ENCODE assay signal across 10 cellular contexts in the genomic region with DNA sequence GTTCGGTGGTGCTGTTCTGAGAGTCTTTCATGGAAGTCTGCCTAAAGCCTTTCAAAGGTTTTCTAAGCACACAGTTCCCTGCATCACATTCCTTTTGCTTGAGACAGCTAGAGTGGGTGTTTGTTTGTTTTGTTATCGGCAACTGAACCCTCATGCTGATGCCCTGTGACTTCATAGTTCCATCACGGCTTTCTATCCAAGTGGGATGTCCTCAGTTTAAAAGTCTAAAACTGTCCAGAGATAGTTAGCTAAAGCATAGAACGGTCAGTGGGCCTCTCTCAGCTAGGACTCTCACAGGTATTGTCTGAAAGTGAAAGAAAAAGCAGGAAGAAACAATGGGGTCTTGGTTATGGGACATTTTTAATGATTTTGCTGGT.
DNase-seq lines count a peak whose midpoint lies in the region; ATAC-seq and TF ChIP-seq lines count a peak whose summit lies in the region.
"Had no signal": no experiment of that assay in that cellular context is flagged by ENCODE, and none has a peak within 500 bp of the region (broad histone marks: within the 10 kb centered on the region; RNA-seq: fewer than 3 reads in every experiment).

No MANE protein-coding gene starts in this region.

- H3K27ac ChIP-seq in SJSA1 = peak overlapping the region; percentile 77
- H3K27ac ChIP-seq: ovary had no signal

- DNase-seq in ELF-1 (ENCODE audit: low read depth, low spot score) = peak; percentile 5
- DNase-seq in SJSA1 (ENCODE audit: low read depth in 1 of 2, low spot score in 2 of 2) = peak; percentile 64 to 83
- peak; percentile 93 to 95 for DNase-seq in foreskin fibroblast
- no peak for DNase-seq in omental fat pad (ENCODE audit: low spot score)
- no peak for DNase-seq in HAP-1 (ENCODE audit: low spot score in 2 of 2)
- DNase-seq: activated CD4-positive, alpha-beta T cell treated with anti-CD3 and anti-CD28 coated beads for 4 hours; ovary had no signal

- TF ChIP-seq CTCF in foreskin fibroblast (IDR thresholded peaks at IDR 0.05; ENCODE audit: low read depth, low read length) (no peak), omental fat pad (IDR thresholded peaks at IDR 0.05) (no peak)

- no peaks in the 10 kb centered on the region; the same call in 1 of the 2 replicates for H3K36me3 ChIP-seq in SJSA1
- H3K36me3 ChIP-seq in HAP-1 (replicated peaks) = no peaks in the 10 kb centered on the region
- H3K36me3 ChIP-seq: ovary had no signal

- no peaks in the 10 kb centered on the region for H3K9me3 ChIP-seq in SJSA1 (replicated peaks)
- H3K9me3 ChIP-seq in HAP-1 = no peaks in the 10 kb centered on the region
- H3K9me3 ChIP-seq: ovary had no signal

- H3K4me1 ChIP-seq in SJSA1 (replicated peaks) = peaks cover 27% of the 10 kb centered on the region
- no peaks in the 10 kb centered on the region for H3K4me1 ChIP-seq in HAP-1

- H3K4me3 ChIP-seq in SJSA1 (no peak overlapping the region), foreskin fibroblast (ENCODE audit: low read depth in 1 of 2, low read length in 2 of 2) (peak overlapping the region; percentile 2 to 12), HAP-1 (no peak overlapping the region)
- H3K4me3 ChIP-seq: ovary had no signal

- ATAC-seq in omental fat pad (ENCODE audit: low FRiP score) = peak; percentile 62
- ATAC-seq in HG03565 (IDR thresholded peaks at IDR 0.05; ENCODE audit: unreplicated experiment) = no peak
- ATAC-seq in HG03135 (IDR thresholded peaks at IDR 0.05; ENCODE audit: unreplicated experiment) = no peak
- no peak for ATAC-seq in GM21367 (IDR thresholded peaks at IDR 0.05; ENCODE audit: unreplicated experiment)

- H3K27me3 ChIP-seq in SJSA1 (replicated peaks) (no peaks in the 10 kb centered on the region), HAP-1 (ENCODE audit: low read depth) (no peaks in the 10 kb centered on the region)
- H3K27me3 ChIP-seq: ovary had no signal

- in situ Hi-C loops in HAP-1 (cut with MboI; ENCODE audit: low sequenced_read_pairs) = no loop called here

Comparison
In these comparisons a context has a peak if more than half of its experiments do, and no peak if none do; other contexts are left out.
1. DNase-seq: peak in ELF-1 (single experiment), SJSA1 (2 of 2) and foreskin fibroblast (2 of 2); none in omental fat pad (single experiment) and HAP-1 (0 of 2).
2. H3K4me3 ChIP-seq: peak in foreskin fibroblast (2 of 2); none in SJSA1 (single experiment) and HAP-1 (single experiment).